1 cellular context compared by ENCODE assay signal in genomic region chr17:79010304-79010646, GRCh38.
TF ChIP-seq lines count a peak whose summit lies in the region.

No MANE protein-coding gene starts in this region.

TF ChIP-seq in endothelial cell of umbilical vein, 7 proteins besides CTCF, POLR2A, EP300 and RAD21:
- TF ChIP-seq POLR2AphosphoS5 (IDR thresholded peaks at IDR 0.05; ENCODE audit: insufficient read depth, low read depth, low read length) (no peak), GATA2 (IDR thresholded peaks at IDR 0.05; ENCODE audit: insufficient read depth, insufficient read length, low read depth, low read length) (no peak), FOS (IDR thresholded peaks at IDR 0.05; ENCODE audit: borderline replicate concordance, insufficient read depth, low read length) (no peak), JUN (IDR thresholded peaks at IDR 0.05; ENCODE audit: borderline replicate concordance, insufficient read depth, insufficient read length, low read depth) (no peak), MYC (IDR thresholded peaks at IDR 0.05; ENCODE audit: low read depth, low read length) (no peak), EZH2 (IDR thresholded peaks at IDR 0.05; ENCODE audit: borderline replicate concordance, low read depth, low read length, severe bottlenecking) (no peak), MAX (IDR thresholded peaks at IDR 0.05; ENCODE audit: insufficient read depth, insufficient read length) (no peak)
